Comparison of ENCODE assay signal across 8 cellular contexts in the genomic region with DNA sequence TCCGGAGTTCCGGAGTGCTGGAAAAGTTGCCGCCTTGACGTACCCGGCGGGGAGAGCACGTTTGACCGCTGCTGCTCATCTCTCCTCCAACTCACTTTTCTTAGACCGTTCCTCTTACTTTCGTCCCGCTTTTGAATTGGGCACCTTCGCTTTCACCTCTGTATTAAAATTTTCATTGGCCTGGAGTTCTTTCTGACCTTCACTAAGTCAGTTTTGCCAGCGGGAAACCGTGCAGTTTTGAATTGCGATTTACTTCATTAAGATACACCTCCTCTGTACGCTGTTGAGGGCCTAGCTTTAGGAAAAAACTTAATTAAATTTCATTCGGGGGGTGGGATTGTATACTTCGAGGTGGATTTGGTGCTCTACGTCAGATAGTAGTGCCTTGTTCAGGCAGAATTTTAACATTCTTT. TPM values are rescaled to one million over a fixed set of nuclear protein-coding genes. Genes with fewer than 3 reads are reported as not detected.
A peak's percentile ranks its signal among the peaks of the same experiment; 100 is the strongest.
DNase-seq lines count a peak whose midpoint lies in the region; ATAC-seq lines count a peak whose summit lies in the region.

No MANE protein-coding gene starts in this region.

- ATAC-seq in HG03039 (IDR thresholded peaks at IDR 0.05; ENCODE audit: unreplicated experiment) = peak; percentile 2
- no peak for ATAC-seq in activated naive CD4-positive, alpha-beta T cell treated with anti-CD3 and anti-CD28 coated beads, Interleukin-2, amount 50 U/mL, for 72 hours

- no peaks in the 10 kb centered on the region for H3K27me3 ChIP-seq in thymus (ENCODE audit: control insufficient read depth, insufficient read depth)

- H3K27ac ChIP-seq in thymus (ENCODE audit: low read depth) = peak overlapping the region; percentile 58

- H3K4me3 ChIP-seq in thymus (ENCODE audit: low read length) = peak overlapping the region; percentile 96

- 1% methylated on average over 19 of the region's 19 CpGs for WGBS in thymus

- peaks cover 5% of the 10 kb centered on the region for H3K4me1 ChIP-seq in thymus (ENCODE audit: control insufficient read depth, insufficient read depth, low read length)

- no peaks in the 10 kb centered on the region for H3K9me3 Mint-ChIP-seq in activated T-cell treated with anti-CD3 and anti-CD28 coated beads, Interleukin-2, amount 50 U/mL, for 24 hours
- no peaks in the 10 kb centered on the region for H3K9me3 Mint-ChIP-seq in activated naive CD4-positive, alpha-beta T cell treated with anti-CD3 and anti-CD28 coated beads, Interleukin-2, amount 50 U/mL, for 72 hours

- peaks cover 30% of the 10 kb centered on the region for H3K36me3 Mint-ChIP-seq in activated T-cell treated with anti-CD3 and anti-CD28 coated beads, Interleukin-2, amount 50 U/mL, for 24 hours (ENCODE audit: low read depth)
- peaks cover 7 to 8% of the 10 kb centered on the region in 2 donors for H3K36me3 Mint-ChIP-seq in activated naive CD4-positive, alpha-beta T cell treated with anti-CD3 and anti-CD28 coated beads, Interleukin-2, amount 50 U/mL, for 72 hours

- H3K36me3 ChIP-seq in thymus (ENCODE audit: control insufficient read depth, insufficient read depth) = no peaks in the 10 kb centered on the region

- peak overlapping the region; percentile 95 for H3K4me3 Mint-ChIP-seq in activated T-cell treated with anti-CD3 and anti-CD28 coated beads, Interleukin-2, amount 50 U/mL, for 24 hours

- peaks cover 45% of the 10 kb centered on the region for H3K4me1 Mint-ChIP-seq in activated T-cell treated with anti-CD3 and anti-CD28 coated beads, Interleukin-2, amount 50 U/mL, for 24 hours (ENCODE audit: low read depth)

- no peaks in the 10 kb centered on the region for H3K9me3 ChIP-seq in thymus (ENCODE audit: control insufficient read depth)

- H3K27ac Mint-ChIP-seq in activated T-cell treated with anti-CD3 and anti-CD28 coated beads, Interleukin-2, amount 50 U/mL, for 24 hours = peak overlapping the region; percentile 91
- peak overlapping the region; percentile 96 to 97 for H3K27ac Mint-ChIP-seq in activated naive CD4-positive, alpha-beta T cell treated with anti-CD3 and anti-CD28 coated beads, Interleukin-2, amount 50 U/mL, for 72 hours

- no peaks in the 10 kb centered on the region for H3K27me3 Mint-ChIP-seq in activated T-cell treated with anti-CD3 and anti-CD28 coated beads, Interleukin-2, amount 50 U/mL, for 24 hours

- no peak for DNase-seq in activated T-cell treated with anti-CD3 and anti-CD28 coated beads, Interleukin-2, amount 50 U/mL, for 24 hours
- no peak for DNase-seq in activated T-cell treated with anti-CD3 and anti-CD28 coated beads, Interleukin-2, amount 50 U/mL, for 1 hour
- DNase-seq in activated naive CD4-positive, alpha-beta T cell treated with anti-CD3 and anti-CD28 coated beads, Interleukin-2, amount 50 U/mL, for 72 hours (ENCODE audit: low spot score in 2 of 2) = no peak
- DNase-seq in kidney glomerular epithelial cell (lab: John Stamatoyannopoulos, UW) = peak; percentile 45
- no peak for DNase-seq in dermis blood vessel endothelial cell
- DNase-seq in NCI-H2107 (lab: John Stamatoyannopoulos, UW) = no peak

RNA-seq across cellular contexts. Expression of a gene that starts 1.3 kb away (rescaled TPM):
- total RNA-seq in activated naive CD4-positive, alpha-beta T cell treated with anti-CD3 and anti-CD28 coated beads, Interleukin-2, amount 50 U/mL, for 72 hours = 100 to 1,000 TPM; 116 to 122 TPM
- polyA plus RNA-seq in thymus = 23.9 TPM
- total RNA-seq in dermis blood vessel endothelial cell = 34.0 and 65.1 TPM in 2 replicates

RNA-seq across cellular contexts. Expression of a gene that starts 17.5 kb away (rescaled TPM):
- total RNA-seq in activated naive CD4-positive, alpha-beta T cell treated with anti-CD3 and anti-CD28 coated beads, Interleukin-2, amount 50 U/mL, for 72 hours = 10 to 100 TPM; 23.5 to 25.1 TPM
- polyA plus RNA-seq in thymus = 13.9 TPM
- total RNA-seq in dermis blood vessel endothelial cell = 34.3 and 37.8 TPM in 2 replicates
